ENCODE assay signal across 8 cellular contexts in the genomic region with DNA sequence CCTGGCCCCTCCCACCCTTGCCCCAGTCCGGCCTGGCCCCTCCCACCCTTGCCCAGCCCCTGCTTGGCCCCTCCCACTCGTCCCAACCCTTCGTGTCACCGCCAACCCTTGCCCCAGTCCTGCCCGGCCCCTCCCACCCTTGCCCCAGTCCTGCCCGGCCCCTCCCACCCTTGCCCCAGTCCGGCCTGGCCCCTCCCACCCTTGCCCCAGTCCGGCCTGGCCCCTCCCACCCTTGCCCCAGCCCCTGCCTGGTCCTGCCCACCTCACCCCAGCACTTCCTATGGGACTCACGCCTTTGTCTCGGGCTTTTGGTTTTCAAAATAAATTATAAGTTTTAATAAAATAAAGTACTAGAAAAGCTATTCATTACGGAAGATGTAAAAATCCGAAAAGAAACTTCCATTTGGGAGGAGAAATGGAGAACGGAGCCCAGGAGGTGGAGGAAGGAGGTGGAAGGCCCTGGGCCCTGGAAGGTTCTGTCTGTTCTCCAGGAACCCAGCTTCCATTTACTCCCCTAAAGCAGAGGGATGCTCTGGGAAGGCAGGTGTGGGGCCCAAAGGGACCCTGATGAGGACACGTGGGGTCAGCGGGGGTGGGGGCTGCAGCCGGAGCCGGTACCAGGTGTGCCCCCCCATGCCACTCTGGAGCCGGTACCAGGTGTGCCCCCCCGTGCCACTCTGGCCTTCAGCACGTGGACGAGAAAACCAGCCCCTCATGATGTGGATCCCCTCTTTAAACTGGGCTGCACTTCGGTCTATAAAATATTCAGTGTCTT. TPM values are rescaled to one million over a fixed set of nuclear protein-coding genes. Genes with fewer than 3 reads are reported as not detected.
DNase-seq lines count a peak whose midpoint lies in the region; ATAC-seq and TF ChIP-seq lines count a peak whose summit lies in the region.
"Had no signal": no experiment of that assay in that cellular context is flagged by ENCODE, and none has a peak within 500 bp of the region (broad histone marks: within the 10 kb centered on the region; RNA-seq: fewer than 3 reads in every experiment).

No MANE protein-coding gene starts in this region.

- H3K4me3 ChIP-seq in epithelial cell of esophagus (ENCODE audit: low read length): no peak overlapping the region
- no peak overlapping the region for H3K4me3 ChIP-seq in sigmoid colon
- no peak overlapping the region for H3K4me3 ChIP-seq in ascending aorta

- H3K27ac ChIP-seq in sigmoid colon: peak overlapping the region; percentile 43 to 73 (median 66)
- peak overlapping the region in 1 of 2 donors; percentile 23 for H3K27ac ChIP-seq in ascending aorta

- peak; percentile 2 for DNase-seq in EH (ENCODE audit: low read depth)
- peak; percentile 40 for DNase-seq in MV-4-11 (lab: John Stamatoyannopoulos, UW)
- peak; percentile 33 for DNase-seq in epithelial cell of esophagus (ENCODE audit: low read depth)
- DNase-seq in sigmoid colon: no peak
- no peak for DNase-seq in midbrain (lab: John Stamatoyannopoulos, UW)
- DNase-seq in ascending aorta (ENCODE audit: low spot score in 2 of 2): no peak
- DNase-seq: foreskin melanocyte had no signal

- H3K9me3 ChIP-seq in sigmoid colon (no peaks in the 10 kb centered on the region), ascending aorta (no peaks in the 10 kb centered on the region)

- no peak for TF ChIP-seq POLR2A in sigmoid colon (IDR thresholded peaks at IDR 0.05)

- TF ChIP-seq CTCF in epithelial cell of esophagus (IDR thresholded peaks at IDR 0.05; ENCODE audit: insufficient read depth, low read depth, low read length, missing control alignments): no peak
- no peak for TF ChIP-seq CTCF in sigmoid colon (IDR thresholded peaks at IDR 0.05)
- TF ChIP-seq CTCF in ascending aorta (IDR thresholded peaks at IDR 0.05): no peak

- no peaks in the 10 kb centered on the region for H3K27me3 ChIP-seq in sigmoid colon
- no peaks in the 10 kb centered on the region for H3K27me3 ChIP-seq in ascending aorta

- ATAC-seq in HG03521 (IDR thresholded peaks at IDR 0.05; ENCODE audit: unreplicated experiment): no peak

- H3K4me1 ChIP-seq in sigmoid colon (peaks cover 0 to 38% (median 36%) of the 10 kb centered on the region in 4 donors), ascending aorta (peaks cover 0 to 12% of the 10 kb centered on the region in 2 donors)

- intact Hi-C loops in sigmoid colon (cut with DNase I) (no loop called here), ascending aorta (cut with DNase I) (no loop called here)

- H3K36me3 ChIP-seq in sigmoid colon (no peaks in the 10 kb centered on the region), ascending aorta (no peaks in the 10 kb centered on the region)

- TF ChIP-seq EP300 in sigmoid colon (IDR thresholded peaks at IDR 0.05): no peak

- 21 to 52% methylated on average over 22 of the region's 22 CpGs for WGBS in sigmoid colon, 2 donors

RNA-seq across cellular contexts. Expression of gene PWWP2B, which starts 52.2 kb away (rescaled TPM):
- total RNA-seq in sigmoid colon: 10 to 100 TPM in 1 of 4 donors, 1 to 10 TPM in 3; 7.7 to 10.2 (median 9.3) TPM
- polyA plus RNA-seq in sigmoid colon: 10 to 100 TPM; 27.0 to 50.8 (median 28.2) TPM
- 24.4 TPM for total RNA-seq in ascending aorta

Comparison
In these comparisons a context has a peak if more than half of its experiments do, and no peak if none do; other contexts are left out.
1. DNase-seq: peak in EH (single experiment), MV-4-11 (single experiment) and epithelial cell of esophagus (single experiment); none in sigmoid colon (single experiment), midbrain (single experiment) and ascending aorta (0 of 2).